1 cellular context compared by ENCODE assay signal in the genomic region with DNA sequence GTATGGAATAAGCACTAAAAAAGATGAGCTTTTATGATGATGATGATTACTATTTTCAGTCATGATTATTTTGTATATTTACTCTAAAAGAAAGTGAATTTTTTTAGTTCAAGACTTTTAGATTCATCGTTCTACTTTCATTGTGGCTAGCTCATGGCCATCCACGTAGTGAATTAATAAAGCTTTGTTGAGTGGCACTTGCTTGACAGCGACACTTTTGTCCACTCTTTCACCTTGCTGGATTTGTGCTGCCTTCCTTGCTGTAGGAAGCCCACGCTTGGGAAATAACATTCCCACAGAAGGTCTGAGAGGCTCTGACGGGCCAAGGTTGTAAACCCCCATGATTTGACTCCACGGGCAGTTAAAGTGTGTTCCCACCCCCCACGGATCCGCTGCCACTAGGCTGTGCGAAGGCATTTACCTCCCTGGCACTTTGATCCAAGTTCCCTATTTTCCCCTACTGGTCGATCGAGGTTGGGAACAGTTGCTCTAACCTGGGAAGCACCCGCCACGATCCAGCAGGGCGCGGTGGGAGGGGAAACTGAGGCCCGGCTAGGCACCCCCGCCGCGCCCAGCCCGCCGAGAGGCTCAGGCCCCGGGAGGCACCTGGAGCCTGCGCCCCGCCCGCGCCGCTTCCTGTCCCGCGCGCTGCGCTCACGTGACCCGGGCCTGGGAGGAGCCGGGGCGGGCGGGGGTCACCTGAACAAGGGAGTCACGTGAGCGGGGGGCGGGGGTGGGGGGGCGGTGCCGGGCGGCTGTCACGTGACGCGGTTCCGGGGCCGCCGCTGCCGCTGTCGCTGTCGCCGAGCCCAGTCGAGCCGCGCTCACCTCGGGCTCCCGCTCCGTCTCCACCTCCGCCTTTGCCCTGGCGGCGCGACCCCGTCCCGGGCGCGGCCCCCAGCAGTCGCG.
TF ChIP-seq lines count a peak whose summit lies in the region.

A gene with protein sequence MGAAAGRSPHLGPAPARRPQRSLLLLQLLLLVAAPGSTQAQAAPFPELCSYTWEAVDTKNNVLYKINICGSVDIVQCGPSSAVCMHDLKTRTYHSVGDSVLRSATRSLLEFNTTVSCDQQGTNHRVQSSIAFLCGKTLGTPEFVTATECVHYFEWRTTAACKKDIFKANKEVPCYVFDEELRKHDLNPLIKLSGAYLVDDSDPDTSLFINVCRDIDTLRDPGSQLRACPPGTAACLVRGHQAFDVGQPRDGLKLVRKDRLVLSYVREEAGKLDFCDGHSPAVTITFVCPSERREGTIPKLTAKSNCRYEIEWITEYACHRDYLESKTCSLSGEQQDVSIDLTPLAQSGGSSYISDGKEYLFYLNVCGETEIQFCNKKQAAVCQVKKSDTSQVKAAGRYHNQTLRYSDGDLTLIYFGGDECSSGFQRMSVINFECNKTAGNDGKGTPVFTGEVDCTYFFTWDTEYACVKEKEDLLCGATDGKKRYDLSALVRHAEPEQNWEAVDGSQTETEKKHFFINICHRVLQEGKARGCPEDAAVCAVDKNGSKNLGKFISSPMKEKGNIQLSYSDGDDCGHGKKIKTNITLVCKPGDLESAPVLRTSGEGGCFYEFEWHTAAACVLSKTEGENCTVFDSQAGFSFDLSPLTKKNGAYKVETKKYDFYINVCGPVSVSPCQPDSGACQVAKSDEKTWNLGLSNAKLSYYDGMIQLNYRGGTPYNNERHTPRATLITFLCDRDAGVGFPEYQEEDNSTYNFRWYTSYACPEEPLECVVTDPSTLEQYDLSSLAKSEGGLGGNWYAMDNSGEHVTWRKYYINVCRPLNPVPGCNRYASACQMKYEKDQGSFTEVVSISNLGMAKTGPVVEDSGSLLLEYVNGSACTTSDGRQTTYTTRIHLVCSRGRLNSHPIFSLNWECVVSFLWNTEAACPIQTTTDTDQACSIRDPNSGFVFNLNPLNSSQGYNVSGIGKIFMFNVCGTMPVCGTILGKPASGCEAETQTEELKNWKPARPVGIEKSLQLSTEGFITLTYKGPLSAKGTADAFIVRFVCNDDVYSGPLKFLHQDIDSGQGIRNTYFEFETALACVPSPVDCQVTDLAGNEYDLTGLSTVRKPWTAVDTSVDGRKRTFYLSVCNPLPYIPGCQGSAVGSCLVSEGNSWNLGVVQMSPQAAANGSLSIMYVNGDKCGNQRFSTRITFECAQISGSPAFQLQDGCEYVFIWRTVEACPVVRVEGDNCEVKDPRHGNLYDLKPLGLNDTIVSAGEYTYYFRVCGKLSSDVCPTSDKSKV (N-terminal part only) (plus strand): TSS at position 788 of the 909 bp plus-strand sequence. CDS start 165 bp downstream, outside the sequence.

TF ChIP-seq in HepG2, 621 proteins besides CTCF, POLR2A, EP300 and RAD21 (continued from another document and continues in another):
- TF ChIP-seq YY1 (IDR thresholded peaks at IDR 0.05; ENCODE audit: insufficient read depth, insufficient replicate concordance, low read depth, low read length) (peak; percentile 46), ZSCAN9 (CRISPR knock-in tag; IDR thresholded peaks at IDR 0.05; ENCODE audit: borderline replicate concordance) (no peak), ZNF230 (CRISPR knock-in tag; IDR thresholded peaks at IDR 0.05) (peak; percentile 85), HNF4G (IDR thresholded peaks at IDR 0.05; ENCODE audit: borderline replicate concordance, low read depth, low read length) (no peak), HNF4G (CRISPR knock-in tag; IDR thresholded peaks at IDR 0.05; ENCODE audit: borderline replicate concordance, low read depth) (0 out of 2 replicates have a peak, but pooled peaks have one; percentile 39), ZNF776 (CRISPR knock-in tag; IDR thresholded peaks at IDR 0.05) (no peak), TCF7L2 (IDR thresholded peaks at IDR 0.05; ENCODE audit: low read depth, low read length) (no peak), SNAPC2 (CRISPR knock-in tag; IDR thresholded peaks at IDR 0.05) (no peak; the same call in 1 of the 2 replicates), ZSCAN12 (CRISPR knock-in tag; IDR thresholded peaks at IDR 0.05) (0 out of 2 replicates have a peak, but pooled peaks have one; percentile 54), ZNF326 (CRISPR knock-in tag; IDR thresholded peaks at IDR 0.05; ENCODE audit: borderline replicate concordance) (no peak), ZNF484 (CRISPR knock-in tag; IDR thresholded peaks at IDR 0.05; ENCODE audit: borderline replicate concordance, low read depth) (no peak), LCORL (IDR thresholded peaks at IDR 0.05) (no peak), LCORL (CRISPR knock-in tag; IDR thresholded peaks at IDR 0.05) (peak; percentile 18; the same call in 1 of the 2 replicates), ZNF235 (CRISPR knock-in tag; IDR thresholded peaks at IDR 0.05; ENCODE audit: borderline replicate concordance) (no peak), ZNF841 (CRISPR knock-in tag; IDR thresholded peaks at IDR 0.05; ENCODE audit: borderline replicate concordance) (no peak), MAFK (conservative IDR thresholded peaks at IDR 0.05 in 1 of 2, IDR thresholded peaks at IDR 0.05 in 1 of 2; ENCODE audit: low read length in 2 of 2) (no peak), ZNF282 (IDR thresholded peaks at IDR 0.05; ENCODE audit: partially characterized antibody) (no peak), NFIB (CRISPR knock-in tag; IDR thresholded peaks at IDR 0.05; ENCODE audit: borderline replicate concordance) (no peak), TCF12 (IDR thresholded peaks at IDR 0.05) (no peak), TCF12 (CRISPR knock-in tag; IDR thresholded peaks at IDR 0.05) (no peak), BRD4 (CRISPR knock-in tag; IDR thresholded peaks at IDR 0.05) (0 out of 2 replicates have a peak, but pooled peaks have one; percentile 83), HDAC2 (CRISPR knock-in tag; IDR thresholded peaks at IDR 0.05) (no peak; the same call in 1 of the 2 replicates), TAF15 (IDR thresholded peaks at IDR 0.05; ENCODE audit: low read depth, low read length, poor library complexity, severe bottlenecking) (peak; percentile 80), ZNF441 (CRISPR knock-in tag; IDR thresholded peaks at IDR 0.05; ENCODE audit: borderline replicate concordance) (peak; percentile 73; the same call in 1 of the 2 replicates), TAF1 (CRISPR knock-in tag; IDR thresholded peaks at IDR 0.05) (peak; percentile 62), ZNF773 (CRISPR knock-in tag; IDR thresholded peaks at IDR 0.05; ENCODE audit: borderline replicate concordance) (no peak; the same call in 1 of the 2 replicates), KLF15 (CRISPR knock-in tag; IDR thresholded peaks at IDR 0.05; ENCODE audit: borderline replicate concordance) (0 out of 2 replicates have a peak, but pooled peaks have one; percentile 48), ZFAT (CRISPR knock-in tag; conservative IDR thresholded peaks at IDR 0.05) (no peak), ZNF383 (CRISPR knock-in tag; IDR thresholded peaks at IDR 0.05; ENCODE audit: borderline replicate concordance) (0 out of 2 replicates have a peak, but pooled peaks have one; percentile 26), ZNF101 (CRISPR knock-in tag; IDR thresholded peaks at IDR 0.05; ENCODE audit: borderline replicate concordance, low read depth) (0 out of 2 replicates have a peak, but pooled peaks have one; percentile 46)
- TF ChIP-seq, protein P1, sequence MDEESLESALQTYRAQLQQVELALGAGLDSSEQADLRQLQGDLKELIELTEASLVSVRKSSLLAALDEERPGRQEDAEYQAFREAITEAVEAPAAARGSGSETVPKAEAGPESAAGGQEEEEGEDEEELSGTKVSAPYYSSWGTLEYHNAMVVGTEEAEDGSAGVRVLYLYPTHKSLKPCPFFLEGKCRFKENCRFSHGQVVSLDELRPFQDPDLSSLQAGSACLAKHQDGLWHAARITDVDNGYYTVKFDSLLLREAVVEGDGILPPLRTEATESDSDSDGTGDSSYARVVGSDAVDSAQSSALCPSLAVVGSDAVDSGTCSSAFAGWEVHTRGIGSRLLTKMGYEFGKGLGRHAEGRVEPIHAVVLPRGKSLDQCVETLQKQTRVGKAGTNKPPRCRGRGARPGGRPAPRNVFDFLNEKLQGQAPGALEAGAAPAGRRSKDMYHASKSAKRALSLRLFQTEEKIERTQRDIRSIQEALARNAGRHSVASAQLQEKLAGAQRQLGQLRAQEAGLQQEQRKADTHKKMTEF (CRISPR knock-in tag; IDR thresholded peaks at IDR 0.05) = peak; percentile 70
- TF ChIP-seq, protein P2, sequence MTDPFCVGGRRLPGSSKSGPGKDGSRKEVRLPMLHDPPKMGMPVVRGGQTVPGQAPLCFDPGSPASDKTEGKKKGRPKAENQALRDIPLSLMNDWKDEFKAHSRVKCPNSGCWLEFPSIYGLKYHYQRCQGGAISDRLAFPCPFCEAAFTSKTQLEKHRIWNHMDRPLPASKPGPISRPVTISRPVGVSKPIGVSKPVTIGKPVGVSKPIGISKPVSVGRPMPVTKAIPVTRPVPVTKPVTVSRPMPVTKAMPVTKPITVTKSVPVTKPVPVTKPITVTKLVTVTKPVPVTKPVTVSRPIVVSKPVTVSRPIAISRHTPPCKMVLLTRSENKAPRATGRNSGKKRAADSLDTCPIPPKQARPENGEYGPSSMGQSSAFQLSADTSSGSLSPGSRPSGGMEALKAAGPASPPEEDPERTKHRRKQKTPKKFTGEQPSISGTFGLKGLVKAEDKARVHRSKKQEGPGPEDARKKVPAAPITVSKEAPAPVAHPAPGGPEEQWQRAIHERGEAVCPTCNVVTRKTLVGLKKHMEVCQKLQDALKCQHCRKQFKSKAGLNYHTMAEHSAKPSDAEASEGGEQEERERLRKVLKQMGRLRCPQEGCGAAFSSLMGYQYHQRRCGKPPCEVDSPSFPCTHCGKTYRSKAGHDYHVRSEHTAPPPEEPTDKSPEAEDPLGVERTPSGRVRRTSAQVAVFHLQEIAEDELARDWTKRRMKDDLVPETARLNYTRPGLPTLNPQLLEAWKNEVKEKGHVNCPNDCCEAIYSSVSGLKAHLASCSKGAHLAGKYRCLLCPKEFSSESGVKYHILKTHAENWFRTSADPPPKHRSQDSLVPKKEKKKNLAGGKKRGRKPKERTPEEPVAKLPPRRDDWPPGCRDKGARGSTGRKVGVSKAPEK (CRISPR knock-in tag; IDR thresholded peaks at IDR 0.05; ENCODE audit: borderline replicate concordance) = no peak
- TF ChIP-seq, protein P3, sequence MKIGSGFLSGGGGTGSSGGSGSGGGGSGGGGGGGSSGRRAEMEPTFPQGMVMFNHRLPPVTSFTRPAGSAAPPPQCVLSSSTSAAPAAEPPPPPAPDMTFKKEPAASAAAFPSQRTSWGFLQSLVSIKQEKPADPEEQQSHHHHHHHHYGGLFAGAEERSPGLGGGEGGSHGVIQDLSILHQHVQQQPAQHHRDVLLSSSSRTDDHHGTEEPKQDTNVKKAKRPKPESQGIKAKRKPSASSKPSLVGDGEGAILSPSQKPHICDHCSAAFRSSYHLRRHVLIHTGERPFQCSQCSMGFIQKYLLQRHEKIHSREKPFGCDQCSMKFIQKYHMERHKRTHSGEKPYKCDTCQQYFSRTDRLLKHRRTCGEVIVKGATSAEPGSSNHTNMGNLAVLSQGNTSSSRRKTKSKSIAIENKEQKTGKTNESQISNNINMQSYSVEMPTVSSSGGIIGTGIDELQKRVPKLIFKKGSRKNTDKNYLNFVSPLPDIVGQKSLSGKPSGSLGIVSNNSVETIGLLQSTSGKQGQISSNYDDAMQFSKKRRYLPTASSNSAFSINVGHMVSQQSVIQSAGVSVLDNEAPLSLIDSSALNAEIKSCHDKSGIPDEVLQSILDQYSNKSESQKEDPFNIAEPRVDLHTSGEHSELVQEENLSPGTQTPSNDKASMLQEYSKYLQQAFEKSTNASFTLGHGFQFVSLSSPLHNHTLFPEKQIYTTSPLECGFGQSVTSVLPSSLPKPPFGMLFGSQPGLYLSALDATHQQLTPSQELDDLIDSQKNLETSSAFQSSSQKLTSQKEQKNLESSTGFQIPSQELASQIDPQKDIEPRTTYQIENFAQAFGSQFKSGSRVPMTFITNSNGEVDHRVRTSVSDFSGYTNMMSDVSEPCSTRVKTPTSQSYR (CRISPR knock-in tag; IDR thresholded peaks at IDR 0.05; ENCODE audit: borderline replicate concordance) = 0 out of 2 replicates have a peak, but pooled peaks have one; percentile 69
- TF ChIP-seq, protein P4, sequence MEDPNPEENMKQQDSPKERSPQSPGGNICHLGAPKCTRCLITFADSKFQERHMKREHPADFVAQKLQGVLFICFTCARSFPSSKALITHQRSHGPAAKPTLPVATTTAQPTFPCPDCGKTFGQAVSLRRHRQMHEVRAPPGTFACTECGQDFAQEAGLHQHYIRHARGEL (CRISPR knock-in tag; IDR thresholded peaks at IDR 0.05) = no peak
- TF ChIP-seq, protein P5, sequence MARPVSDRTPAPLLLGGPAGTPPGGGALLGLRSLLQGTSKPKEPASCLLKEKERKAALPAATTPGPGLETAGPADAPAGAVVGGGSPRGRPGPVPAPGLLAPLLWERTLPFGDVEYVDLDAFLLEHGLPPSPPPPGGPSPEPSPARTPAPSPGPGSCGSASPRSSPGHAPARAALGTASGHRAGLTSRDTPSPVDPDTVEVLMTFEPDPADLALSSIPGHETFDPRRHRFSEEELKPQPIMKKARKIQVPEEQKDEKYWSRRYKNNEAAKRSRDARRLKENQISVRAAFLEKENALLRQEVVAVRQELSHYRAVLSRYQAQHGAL (CRISPR knock-in tag; IDR thresholded peaks at IDR 0.05; ENCODE audit: not compliant biosample characterization) = no peak
- TF ChIP-seq, protein P6, sequence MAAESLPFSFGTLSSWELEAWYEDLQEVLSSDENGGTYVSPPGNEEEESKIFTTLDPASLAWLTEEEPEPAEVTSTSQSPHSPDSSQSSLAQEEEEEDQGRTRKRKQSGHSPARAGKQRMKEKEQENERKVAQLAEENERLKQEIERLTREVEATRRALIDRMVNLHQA (CRISPR knock-in tag; IDR thresholded peaks at IDR 0.05) = 0 out of 2 replicates have a peak, but pooled peaks have one; percentile 48
- TF ChIP-seq, protein P7, sequence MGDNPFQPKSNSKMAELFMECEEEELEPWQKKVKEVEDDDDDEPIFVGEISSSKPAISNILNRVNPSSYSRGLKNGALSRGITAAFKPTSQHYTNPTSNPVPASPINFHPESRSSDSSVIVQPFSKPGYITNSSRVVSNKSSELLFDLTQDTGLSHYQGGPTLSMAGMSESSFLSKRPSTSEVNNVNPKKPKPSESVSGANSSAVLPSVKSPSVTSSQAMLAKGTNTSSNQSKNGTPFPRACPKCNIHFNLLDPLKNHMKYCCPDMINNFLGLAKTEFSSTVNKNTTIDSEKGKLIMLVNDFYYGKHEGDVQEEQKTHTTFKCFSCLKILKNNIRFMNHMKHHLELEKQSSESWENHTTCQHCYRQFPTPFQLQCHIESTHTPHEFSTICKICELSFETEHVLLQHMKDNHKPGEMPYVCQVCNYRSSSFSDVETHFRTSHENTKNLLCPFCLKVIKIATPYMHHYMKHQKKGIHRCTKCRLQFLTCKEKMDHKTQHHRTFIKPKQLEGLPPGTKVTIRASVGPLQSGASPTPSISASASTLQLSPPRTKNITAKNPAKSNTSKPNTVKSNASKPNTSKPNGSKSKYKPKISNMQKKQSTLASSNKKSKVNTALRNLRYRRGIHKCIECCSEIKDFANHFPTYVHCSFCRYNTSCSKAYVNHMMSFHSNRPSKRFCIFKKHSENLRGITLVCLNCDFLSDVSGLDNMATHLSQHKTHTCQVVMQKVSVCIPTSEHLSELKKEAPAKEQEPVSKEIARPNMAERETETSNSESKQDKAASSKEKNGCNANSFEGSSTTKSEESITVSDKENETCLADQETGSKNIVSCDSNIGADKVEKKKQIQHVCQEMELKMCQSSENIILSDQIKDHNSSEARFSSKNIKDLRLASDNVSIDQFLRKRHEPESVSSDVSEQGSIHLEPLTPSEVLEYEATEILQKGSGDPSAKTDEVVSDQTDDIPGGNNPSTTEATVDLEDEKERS (CRISPR knock-in tag; IDR thresholded peaks at IDR 0.05) = peak; percentile 33; the same call in 1 of the 2 replicates
